Comparison of ENCODE assay signal across 17 cellular contexts in genomic region chr20:49880724-49881445, GRCh38. TPM values are rescaled to one million over a fixed set of nuclear protein-coding genes. Genes with fewer than 3 reads are reported as not detected.
A peak's percentile ranks its signal among the peaks of the same experiment; 100 is the strongest.
DNase-seq lines count a peak whose midpoint lies in the region; ATAC-seq, FAIRE-seq and TF ChIP-seq lines count a peak whose summit lies in the region.
"Had no signal": no experiment of that assay in that cellular context is flagged by ENCODE, and none has a peak within 500 bp of the region (broad histone marks: within the 10 kb centered on the region; RNA-seq: fewer than 3 reads in every experiment).

No MANE protein-coding gene starts in this region.

- H4K20me1 ChIP-seq in KMS-11 (ENCODE audit: insufficient read depth): no peaks in the 10 kb centered on the region

- H3K9me3 Mint-ChIP-seq in activated CD8-positive, alpha-beta memory T cell treated with anti-CD3 and anti-CD28 coated beads, Interleukin-2, amount 10 ng/mL, durations not matched to agents 7 days and 5 days (ENCODE audit: low read depth): no peaks in the 10 kb centered on the region
- H3K9me3 Mint-ChIP-seq in chondrocyte (ENCODE audit: low read depth) (no peaks in the 10 kb centered on the region), osteocyte (ENCODE audit: unreplicated experiment) (no peaks in the 10 kb centered on the region)

- peak overlapping the region; percentile 39 for H3K4me2 ChIP-seq in KMS-11

- no peak overlapping the region for H3K9ac ChIP-seq in KMS-11

- H3K4me3 Mint-ChIP-seq in activated CD8-positive, alpha-beta memory T cell treated with anti-CD3 and anti-CD28 coated beads, Interleukin-2, amount 10 ng/mL, durations not matched to agents 7 days and 5 days: no peak overlapping the region
- no peak overlapping the region for H3K4me3 Mint-ChIP-seq in chondrocyte (ENCODE audit: unreplicated experiment)
- H3K4me3 Mint-ChIP-seq in osteocyte (ENCODE audit: unreplicated experiment): no peak overlapping the region

- H3K27me3 ChIP-seq in KMS-11 (ENCODE audit: insufficient read depth, low read depth): no peaks in the 10 kb centered on the region
- H3K27me3 ChIP-seq in thoracic aorta (replicated peaks; ENCODE audit: insufficient read depth): no peaks in the 10 kb centered on the region

- H3K27me3 Mint-ChIP-seq in activated CD8-positive, alpha-beta memory T cell treated with anti-CD3 and anti-CD28 coated beads, Interleukin-2, amount 10 ng/mL, durations not matched to agents 7 days and 5 days: no peaks in the 10 kb centered on the region
- no peaks in the 10 kb centered on the region for H3K27me3 Mint-ChIP-seq in chondrocyte (ENCODE audit: low read depth)
- H3K27me3 Mint-ChIP-seq in osteocyte (ENCODE audit: unreplicated experiment): no peaks in the 10 kb centered on the region

- no peaks in the 10 kb centered on the region for H3K9me3 ChIP-seq in thoracic aorta
- H3K9me3 ChIP-seq: Caco-2 had no signal

- no peak for FAIRE-seq in GM12892 (lab: Jason Lieb, UNC)
- FAIRE-seq: GM18507 had no signal

- H3K4me1 ChIP-seq in KMS-11 (ENCODE audit: low read depth, poor library complexity, severe bottlenecking) (peaks cover 83% of the 10 kb centered on the region), thoracic aorta (ENCODE audit: control insufficient read depth in 1 of 2, low read depth in 2 of 2) (peaks cover 23 to 63% of the 10 kb centered on the region in 2 donors)
- H3K4me1 ChIP-seq: Caco-2 had no signal

- peak overlapping the region; percentile 2 for H3K27ac Mint-ChIP-seq in activated CD8-positive, alpha-beta memory T cell treated with anti-CD3 and anti-CD28 coated beads, Interleukin-2, amount 10 ng/mL, durations not matched to agents 7 days and 5 days
- H3K27ac Mint-ChIP-seq in chondrocyte (ENCODE audit: unreplicated experiment) (peak overlapping the region; percentile 10), osteocyte (ENCODE audit: unreplicated experiment) (no peak overlapping the region)

- no peak for TF ChIP-seq POLR2A in GM12892 (IDR thresholded peaks at IDR 0.05; ENCODE audit: low read depth, low read length)

- ATAC-seq in activated CD8-positive, alpha-beta memory T cell treated with anti-CD3 and anti-CD28 coated beads, Interleukin-2, amount 10 ng/mL, durations not matched to agents 7 days and 5 days: no peak
- ATAC-seq in thoracic aorta (ENCODE audit: insufficient number of reproducible peaks, low FRiP score, low read depth): no peak
- ATAC-seq: Right ventricle myocardium inferior had no signal

- H2AFZ ChIP-seq in KMS-11 (ENCODE audit: low read depth): no peak overlapping the region

- H3K4me3 ChIP-seq in KMS-11 (IDR thresholded peaks at IDR 0.05; ENCODE audit: insufficient read depth, low read depth, low read length): no peak overlapping the region
- no peak overlapping the region for H3K4me3 ChIP-seq in thoracic aorta

- peaks cover 4% of the 10 kb centered on the region for H3K4me1 Mint-ChIP-seq in activated CD8-positive, alpha-beta memory T cell treated with anti-CD3 and anti-CD28 coated beads, Interleukin-2, amount 10 ng/mL, durations not matched to agents 7 days and 5 days
- H3K4me1 Mint-ChIP-seq in chondrocyte (ENCODE audit: low read depth): peaks cover 52% of the 10 kb centered on the region
- peaks cover 28% of the 10 kb centered on the region for H3K4me1 Mint-ChIP-seq in osteocyte (ENCODE audit: unreplicated experiment)

- TF ChIP-seq CTCF in KMS-11 (conservative IDR thresholded peaks at IDR 0.05; ENCODE audit: low read depth, low read length) (no peak), chondrocyte (IDR thresholded peaks at IDR 0.05) (no peak), thoracic aorta (IDR thresholded peaks at IDR 0.05) (no peak), osteocyte (IDR thresholded peaks at IDR 0.05) (no peak)

- no peaks in the 10 kb centered on the region for H3K79me2 ChIP-seq in KMS-11 (ENCODE audit: insufficient read depth, low read depth)

- H3K36me3 ChIP-seq in KMS-11 (ENCODE audit: insufficient read depth) (no peaks in the 10 kb centered on the region), thoracic aorta (peaks cover 17% of the 10 kb centered on the region)

- no peak for DNase-seq in activated CD8-positive, alpha-beta memory T cell treated with anti-CD3 and anti-CD28 coated beads, Interleukin-2, amount 10 ng/mL, durations not matched to agents 7 days and 5 days
- DNase-seq in activated CD8-positive, alpha-beta memory T cell treated with anti-CD3 and anti-CD28 coated beads, Interleukin-2, amount 50 U/mL, for 4 hours: no peak
- no peak for DNase-seq in chondrocyte (ENCODE audit: low spot score)
- DNase-seq in thoracic aorta (ENCODE audit: low spot score): no peak
- DNase-seq in GM12892 (ENCODE audit: insufficient read length): no peak
- no peak for DNase-seq in osteocyte (ENCODE audit: extremely low spot score, unreplicated experiment)
- DNase-seq in ecto neural progenitor cell (ENCODE audit: low spot score): no peak
- DNase-seq: C1 segment of cervical spinal cord, MM.1S, NCI-H1105 treated with DMSO at 0.1 percent for 48 hours, NCI-H187, NCI-H2171, NCI-H774 had no signal

- CTCF ChIA-PET in activated CD8-positive, alpha-beta memory T cell treated with anti-CD3 and anti-CD28 coated beads, Interleukin-2, amount 10 ng/mL, durations not matched to agents 7 days and 5 days (lab: Charles Lee): interaction anchor here (1.0 to 2.2 kb wide), 3 partner anchors 8 to 270 kb away, joined by 3 to 5 read pairs (median 4); no protein-coding TSS in a partner anchor

- peaks cover 14% of the 10 kb centered on the region for H3K36me3 Mint-ChIP-seq in activated CD8-positive, alpha-beta memory T cell treated with anti-CD3 and anti-CD28 coated beads, Interleukin-2, amount 10 ng/mL, durations not matched to agents 7 days and 5 days
- H3K36me3 Mint-ChIP-seq in chondrocyte (ENCODE audit: low read depth): peaks cover 12% of the 10 kb centered on the region
- peaks cover 20% of the 10 kb centered on the region for H3K36me3 Mint-ChIP-seq in osteocyte (ENCODE audit: unreplicated experiment)

- H3K27ac ChIP-seq in KMS-11 (peak overlapping the region; percentile 16; the same call in 1 of the 2 replicates), thoracic aorta (peak overlapping the region; percentile 34 to 65)

RNA-seq across cellular contexts. Expression of gene SPATA2, which starts 34.4 kb away (rescaled TPM):
- total RNA-seq in activated CD8-positive, alpha-beta memory T cell treated with anti-CD3 and anti-CD28 coated beads, Interleukin-2, amount 10 ng/mL, durations not matched to agents 7 days and 5 days: 10 to 100 TPM; 10.2 to 11.1 TPM
- 5.6 to 6.5 TPM (median 5.9 TPM) in 3 replicates for total RNA-seq in chondrocyte
- total RNA-seq in thoracic aorta: 1 to 10 TPM; 3.9 to 7.3 TPM
- 3.6 TPM for polyA plus RNA-seq in GM12892 (2012; ENCODE audit: missing spikeins)
- 6.6 and 7.1 TPM in 2 replicates for total RNA-seq in osteocyte

RNA-seq across cellular contexts. Expression of gene RNF114, which starts 55.3 kb away (rescaled TPM):
- total RNA-seq in activated CD8-positive, alpha-beta memory T cell treated with anti-CD3 and anti-CD28 coated beads, Interleukin-2, amount 10 ng/mL, durations not matched to agents 7 days and 5 days: 10 to 100 TPM; 65.2 to 74.4 TPM
- total RNA-seq in chondrocyte (45.4 to 49.5 TPM (median 46.2 TPM) in 3 replicates), thoracic aorta (100 to 1,000 TPM in 1 of 2 donors, 10 to 100 TPM in 1; 82.4 to 128 TPM), osteocyte (64.9 and 65.1 TPM in 2 replicates)
- polyA plus RNA-seq in GM12892 (2012; ENCODE audit: missing spikeins): 50.3 TPM
